1 cellular context compared by ENCODE assay signal in genomic region chr12:25783566-25783965, GRCh38.
TF ChIP-seq lines count a peak whose summit lies in the region.

No MANE protein-coding gene starts in this region.

TF ChIP-seq in IMR-90, 13 proteins besides CTCF, POLR2A, EP300 and RAD21:
- TF ChIP-seq FOS (IDR thresholded peaks at IDR 0.05; ENCODE audit: low read depth, low read length) (no peak), BHLHE40 (IDR thresholded peaks at IDR 0.05; ENCODE audit: low read depth, low read length) (no peak), USF2 (IDR thresholded peaks at IDR 0.05; ENCODE audit: low read depth, low read length) (no peak), SMC3 (IDR thresholded peaks at IDR 0.05; ENCODE audit: low read depth, low read length) (no peak), CHD1 (IDR thresholded peaks at IDR 0.05; ENCODE audit: low read depth, low read length) (no peak), CEBPB (IDR thresholded peaks at IDR 0.05; ENCODE audit: low read depth, low read length) (no peak)
